ENCODE assay signal across 8 cellular contexts in genomic region chr14:54566410-54567223, GRCh38. TPM values are rescaled to one million over a fixed set of nuclear protein-coding genes. Genes with fewer than 3 reads are reported as not detected.
A peak's percentile ranks its signal among the peaks of the same experiment; 100 is the strongest.
DNase-seq lines count a peak whose midpoint lies in the region; ATAC-seq lines count a peak whose summit lies in the region.

SAMD4A (plus strand) TSS chr14:54567128; CDS start chr14:54567917, 789 bp downstream.

- peak; percentile 37 for ATAC-seq in GM18511 (IDR thresholded peaks at IDR 0.05; ENCODE audit: unreplicated experiment)
- peak; percentile 28 for ATAC-seq in HG02981 (IDR thresholded peaks at IDR 0.05; ENCODE audit: unreplicated experiment)
- ATAC-seq in left lobe of liver: peak; percentile 43

- DNase-seq in 8988T (peak; percentile 66), NCI-H2227 (lab: John Stamatoyannopoulos, UW; ENCODE audit: unreplicated experiment) (peak; percentile 72), dermis blood vessel endothelial cell (peak; percentile 88), left lobe of liver (ENCODE audit: low spot score) (peak; percentile 66)
- DNase-seq in activated CD4-positive, alpha-beta T cell treated with anti-CD3 and anti-CD28 coated beads, Interleukin-2, amount 50 U/mL, for 24 hours (ENCODE audit: low read depth in 1 of 2, low spot score in 1 of 2): peak; percentile 26 to 33
- DNase-seq in stimulated activated CD4-positive, alpha-beta T cell treated with anti-CD3 and anti-CD28 coated beads, Interleukin-2, amount 100 ng/mL, for 48 hours: peak; percentile 23 to 31

RNA-seq across cellular contexts. Expression of gene SAMD4A, which starts in this region (rescaled TPM):
- total RNA-seq in dermis blood vessel endothelial cell (44.2 and 57.2 TPM in 2 replicates), left lobe of liver (25.9 TPM)

Comparison
In these comparisons a context has a peak if more than half of its experiments do, and no peak if none do; other contexts are left out.
1. Peak in every context shown above with its lines: DNase-seq and ATAC-seq.
2. DNase-seq: peak in every context shown above with its lines; median percentile 88 in dermis blood vessel endothelial cell; 72 in NCI-H2227; 66 in 8988T; 66 in left lobe of liver; 30 in activated CD4-positive, alpha-beta T cell treated with anti-CD3 and anti-CD28 coated beads, Interleukin-2, amount 50 U/mL, for 24 hours; 27 in stimulated activated CD4-positive, alpha-beta T cell treated with anti-CD3 and anti-CD28 coated beads, Interleukin-2, amount 100 ng/mL, for 48 hours.